In genomic region chr4:94764069-94764468, GRCh38 we compare ENCODE assay signal across 17 cellular contexts. TPM values are rescaled to one million over a fixed set of nuclear protein-coding genes. Genes with fewer than 3 reads are reported as not detected.
DNase-seq lines count a peak whose midpoint lies in the region; ATAC-seq and TF ChIP-seq lines count a peak whose summit lies in the region.
"Had no signal": no experiment of that assay in that cellular context is flagged by ENCODE, and none has a peak within 500 bp of the region (broad histone marks: within the 10 kb centered on the region; RNA-seq: fewer than 3 reads in every experiment).

No MANE protein-coding gene starts in this region.

- H4K20me1 ChIP-seq in PC-3 (ENCODE audit: low read length) = no peaks in the 10 kb centered on the region
- H4K20me1 ChIP-seq: BLaER1 had no signal

- no peaks in the 10 kb centered on the region for H3K9me3 Mint-ChIP-seq in activated naive CD4-positive, alpha-beta T cell treated with anti-CD3 and anti-CD28 coated beads, Interleukin-2, amount 50 U/mL, for 72 hours
- H3K9me3 Mint-ChIP-seq: CD8-positive, alpha-beta T cell had no signal

- H3K79me2 ChIP-seq in PC-3 (ENCODE audit: low read length) = peaks cover 66% of the 10 kb centered on the region

- POLR2A ChIA-PET in PC-3 (lab: Charles Lee; ENCODE audit: unreplicated experiment) = no interaction called here

- H3F3A ChIP-seq in PC-3 (ENCODE audit: low read length, unreplicated experiment) = no peaks in the 10 kb centered on the region

- H2AFZ ChIP-seq in PC-3 (ENCODE audit: low read length) = no peak overlapping the region
- H2AFZ ChIP-seq: GM23248 had no signal

- H3K27ac ChIP-seq in VCaP (peak overlapping the region; percentile 99), esophagus muscularis mucosa (replicated peaks in 1 of 4) (peak overlapping the region in 3 of 4 donors; percentile 28 to 93 (median 53)), prostate gland (peak overlapping the region; percentile 22 to 96), PC-3 (ENCODE audit: low read length) (no peak overlapping the region)
- H3K27ac ChIP-seq: BLaER1, C4-2B, GM23248 had no signal

- no TSS peak for BruUV-seq in PC-3 (replicated peaks; lab: Mats Ljungman, UMichigan)

- H3K4me3 ChIP-seq in esophagus muscularis mucosa = no peak overlapping the region
- H3K4me3 ChIP-seq in prostate gland = no peak overlapping the region
- no peak overlapping the region for H3K4me3 ChIP-seq in PC-3 (ENCODE audit: low read length)
- H3K4me3 ChIP-seq: BLaER1, GM12878, GM23248, HAP-1 had no signal

- H3K27ac Mint-ChIP-seq in activated naive CD4-positive, alpha-beta T cell treated with anti-CD3 and anti-CD28 coated beads, Interleukin-2, amount 50 U/mL, for 72 hours = no peak overlapping the region
- H3K27ac Mint-ChIP-seq: B cell; CD8-positive, alpha-beta T cell had no signal

- no peak for TF ChIP-seq CTCF in VCaP (conservative IDR thresholded peaks at IDR 0.05)
- TF ChIP-seq CTCF in esophagus muscularis mucosa (IDR thresholded peaks at IDR 0.05) = no peak
- no peak for TF ChIP-seq CTCF in prostate gland (IDR thresholded peaks at IDR 0.05)
- TF ChIP-seq CTCF in PC-3 (conservative IDR thresholded peaks at IDR 0.05; ENCODE audit: low read depth, low read length) = no peak

- H3K36me3 Mint-ChIP-seq in activated naive CD4-positive, alpha-beta T cell treated with anti-CD3 and anti-CD28 coated beads, Interleukin-2, amount 50 U/mL, for 72 hours = peaks cover 0 to under 1% of the 10 kb centered on the region in 2 donors
- H3K36me3 Mint-ChIP-seq: CD4-positive, CD25-positive, alpha-beta regulatory T cell; CD8-positive, alpha-beta T cell had no signal

- 75% methylated on average over 2 of the region's 2 CpGs for WGBS in esophagus muscularis mucosa
- WGBS in prostate gland = 77% methylated on average over 2 of the region's 2 CpGs

- H3K4me1 ChIP-seq in esophagus muscularis mucosa (peaks cover 1 to 56% (median 31%) of the 10 kb centered on the region in 4 donors), prostate gland (replicated peaks) (no peaks in the 10 kb centered on the region), PC-3 (ENCODE audit: insufficient read depth, low read length) (peaks cover 37% of the 10 kb centered on the region)

- H3K9me2 ChIP-seq in PC-3 (replicated peaks; ENCODE audit: low read length) = no peaks in the 10 kb centered on the region

- H3K4me2 ChIP-seq in PC-3 (ENCODE audit: low read length) = no peak overlapping the region
- H3K4me2 ChIP-seq: BLaER1 had no signal

- intact Hi-C loops in esophagus muscularis mucosa (cut with DNase I) (no loop called here), prostate gland (cut with DNase I) (no loop called here), PC-3 (cut with micrococcal nuclease) (no loop called here)

- no peak for TF ChIP-seq EP300 in esophagus muscularis mucosa (IDR thresholded peaks at IDR 0.05)

- CTCF ChIA-PET in PC-3 (lab: Charles Lee) = no interaction called here

- H3K9me3 ChIP-seq in esophagus muscularis mucosa (no peaks in the 10 kb centered on the region), prostate gland (no peaks in the 10 kb centered on the region), PC-3 (ENCODE audit: low read length) (no peaks in the 10 kb centered on the region)
- H3K9me3 ChIP-seq: BLaER1, HAP-1 had no signal

- DNase-seq in esophagus muscularis mucosa (ENCODE audit: extremely low spot score) = no peak
- DNase-seq in prostate gland (ENCODE audit: low spot score) = no peak
- DNase-seq in NCI-H2171 (lab: John Stamatoyannopoulos, UW) = no peak
- no peak for DNase-seq in activated naive CD4-positive, alpha-beta T cell treated with anti-CD3 and anti-CD28 coated beads, Interleukin-2, amount 50 U/mL, for 72 hours (ENCODE audit: low spot score in 2 of 2)
- no peak for DNase-seq in PC-3
- DNase-seq: CD4-positive, CD25-positive, alpha-beta regulatory T cell; CD8-positive, alpha-beta T cell; DMS79; EL; GDM1; GM23248 had no signal

- ATAC-seq in activated naive CD4-positive, alpha-beta T cell treated with anti-CD3 and anti-CD28 coated beads, Interleukin-2, amount 50 U/mL, for 72 hours = no peak
- no peak for ATAC-seq in PC-3
- ATAC-seq: CD8-positive, alpha-beta T cell; GM12878 had no signal

- H3K36me3 ChIP-seq in esophagus muscularis mucosa (no peaks in the 10 kb centered on the region), prostate gland (no peaks in the 10 kb centered on the region), PC-3 (ENCODE audit: low read depth, low read length) (no peaks in the 10 kb centered on the region)
- H3K36me3 ChIP-seq: BLaER1, HAP-1 had no signal

- H3K9ac ChIP-seq in PC-3 (ENCODE audit: low read length) = no peak overlapping the region
- H3K9ac ChIP-seq: BLaER1, GM23248 had no signal

- TF ChIP-seq POLR2A in esophagus muscularis mucosa (IDR thresholded peaks at IDR 0.05; ENCODE audit: low read depth) (no peak), prostate gland (IDR thresholded peaks at IDR 0.05) (no peak)

- H3K27me3 ChIP-seq in esophagus muscularis mucosa = no peaks in the 10 kb centered on the region
- no peaks in the 10 kb centered on the region for H3K27me3 ChIP-seq in prostate gland (replicated peaks; ENCODE audit: insufficient read depth)
- H3K27me3 ChIP-seq in PC-3 (ENCODE audit: low read length) = no peaks in the 10 kb centered on the region
- H3K27me3 ChIP-seq: BLaER1 had no signal

RNA-seq across cellular contexts. Expression of gene BMPR1B, which starts 6.3 kb away (rescaled TPM):
- total RNA-seq in esophagus muscularis mucosa = 10 to 100 TPM; 11.3 to 22.0 (median 17.6) TPM
- 10 to 100 TPM; 28.6 to 59.8 TPM for total RNA-seq in prostate gland
- not detected for total RNA-seq in activated naive CD4-positive, alpha-beta T cell treated with anti-CD3 and anti-CD28 coated beads, Interleukin-2, amount 50 U/mL, for 72 hours
- 5.0 and 7.1 TPM in 2 replicates for total RNA-seq in PC-3 (2014; rRNA removed)
- total RNA-seq: B cell; CD8-positive, alpha-beta T cell; GM12878 had no signal
